1 cellular context compared by ENCODE assay signal in genomic region chr3:44729384-44729910, GRCh38.
TF ChIP-seq lines count a peak whose summit lies in the region.

ZNF501 (plus strand) TSS chr3:44729635; CDS start chr3:44734422, 4,787 bp downstream.

TF ChIP-seq in HepG2, 621 proteins besides CTCF, POLR2A, EP300 and RAD21 (continued from another document and continues in another):
- TF ChIP-seq, protein P1, sequence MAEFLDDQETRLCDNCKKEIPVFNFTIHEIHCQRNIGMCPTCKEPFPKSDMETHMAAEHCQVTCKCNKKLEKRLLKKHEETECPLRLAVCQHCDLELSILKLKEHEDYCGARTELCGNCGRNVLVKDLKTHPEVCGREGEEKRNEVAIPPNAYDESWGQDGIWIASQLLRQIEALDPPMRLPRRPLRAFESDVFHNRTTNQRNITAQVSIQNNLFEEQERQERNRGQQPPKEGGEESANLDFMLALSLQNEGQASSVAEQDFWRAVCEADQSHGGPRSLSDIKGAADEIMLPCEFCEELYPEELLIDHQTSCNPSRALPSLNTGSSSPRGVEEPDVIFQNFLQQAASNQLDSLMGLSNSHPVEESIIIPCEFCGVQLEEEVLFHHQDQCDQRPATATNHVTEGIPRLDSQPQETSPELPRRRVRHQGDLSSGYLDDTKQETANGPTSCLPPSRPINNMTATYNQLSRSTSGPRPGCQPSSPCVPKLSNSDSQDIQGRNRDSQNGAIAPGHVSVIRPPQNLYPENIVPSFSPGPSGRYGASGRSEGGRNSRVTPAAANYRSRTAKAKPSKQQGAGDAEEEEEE (CRISPR knock-in tag; IDR thresholded peaks at IDR 0.05; ENCODE audit: borderline replicate concordance) = no peak
- TF ChIP-seq PITX1 (CRISPR knock-in tag; IDR thresholded peaks at IDR 0.05) = peak; percentile 90
- TF ChIP-seq TAF1 (CRISPR knock-in tag; IDR thresholded peaks at IDR 0.05) = peak; percentile 85
- TF ChIP-seq SOX13 (IDR thresholded peaks at IDR 0.05) = 0 out of 2 replicates have a peak, but pooled peaks have one; percentile 21
- 0 out of 4 replicates have a peak, but pooled peaks of 1 of the 2 experiments have one; percentile 41 for TF ChIP-seq SOX13 (CRISPR knock-in tag; conservative IDR thresholded peaks at IDR 0.05 in 1 of 2, IDR thresholded peaks at IDR 0.05 in 1 of 2)
- peak; percentile 45; the same call in 1 of the 2 replicates for TF ChIP-seq ZNF607 (CRISPR knock-in tag; IDR thresholded peaks at IDR 0.05; ENCODE audit: borderline replicate concordance)
- peak; percentile 84; the same call in 1 of the 2 replicates for TF ChIP-seq YEATS4 (CRISPR knock-in tag; IDR thresholded peaks at IDR 0.05; ENCODE audit: borderline replicate concordance)
- TF ChIP-seq HES4 (CRISPR knock-in tag; IDR thresholded peaks at IDR 0.05; ENCODE audit: borderline replicate concordance) = peak; percentile 64; the same call in 1 of the 2 replicates
- TF ChIP-seq, protein P2, sequence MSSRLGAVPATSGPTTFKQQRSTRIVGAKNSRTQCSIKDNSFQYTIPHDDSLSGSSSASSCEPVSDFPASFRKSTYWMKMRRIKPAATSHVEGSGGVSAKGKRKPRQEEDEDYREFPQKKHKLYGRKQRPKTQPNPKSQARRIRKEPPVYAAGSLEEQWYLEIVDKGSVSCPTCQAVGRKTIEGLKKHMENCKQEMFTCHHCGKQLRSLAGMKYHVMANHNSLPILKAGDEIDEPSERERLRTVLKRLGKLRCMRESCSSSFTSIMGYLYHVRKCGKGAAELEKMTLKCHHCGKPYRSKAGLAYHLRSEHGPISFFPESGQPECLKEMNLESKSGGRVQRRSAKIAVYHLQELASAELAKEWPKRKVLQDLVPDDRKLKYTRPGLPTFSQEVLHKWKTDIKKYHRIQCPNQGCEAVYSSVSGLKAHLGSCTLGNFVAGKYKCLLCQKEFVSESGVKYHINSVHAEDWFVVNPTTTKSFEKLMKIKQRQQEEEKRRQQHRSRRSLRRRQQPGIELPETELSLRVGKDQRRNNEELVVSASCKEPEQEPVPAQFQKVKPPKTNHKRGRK (CRISPR knock-in tag; IDR thresholded peaks at IDR 0.05) = no peak
- TF ChIP-seq ZNF142 (CRISPR knock-in tag; IDR thresholded peaks at IDR 0.05) = no peak; the same call in 1 of the 2 replicates
- no peak for TF ChIP-seq ZNF460 (CRISPR knock-in tag; IDR thresholded peaks at IDR 0.05; ENCODE audit: borderline replicate concordance)
- TF ChIP-seq JDP2 (CRISPR knock-in tag; IDR thresholded peaks at IDR 0.05; ENCODE audit: borderline replicate concordance) = no peak
- peak; percentile 80 for TF ChIP-seq CEBPG (CRISPR knock-in tag; IDR thresholded peaks at IDR 0.05)
- TF ChIP-seq ZNF674 (CRISPR knock-in tag; IDR thresholded peaks at IDR 0.05; ENCODE audit: low read depth) = no peak
- TF ChIP-seq, protein P3, sequence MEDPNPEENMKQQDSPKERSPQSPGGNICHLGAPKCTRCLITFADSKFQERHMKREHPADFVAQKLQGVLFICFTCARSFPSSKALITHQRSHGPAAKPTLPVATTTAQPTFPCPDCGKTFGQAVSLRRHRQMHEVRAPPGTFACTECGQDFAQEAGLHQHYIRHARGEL (CRISPR knock-in tag; IDR thresholded peaks at IDR 0.05) = no peak
- TF ChIP-seq POLR2AphosphoS2 (IDR thresholded peaks at IDR 0.05; ENCODE audit: low read depth, low read length) = no peak
- TF ChIP-seq ZNF383 (CRISPR knock-in tag; IDR thresholded peaks at IDR 0.05; ENCODE audit: borderline replicate concordance) = no peak
- TF ChIP-seq PAX8 (CRISPR knock-in tag; IDR thresholded peaks at IDR 0.05; ENCODE audit: borderline replicate concordance) = no peak
- peak; percentile 95; the same call in 1 of the 2 replicates for TF ChIP-seq IRF2 (CRISPR knock-in tag; IDR thresholded peaks at IDR 0.05)
- TF ChIP-seq, protein P4, sequence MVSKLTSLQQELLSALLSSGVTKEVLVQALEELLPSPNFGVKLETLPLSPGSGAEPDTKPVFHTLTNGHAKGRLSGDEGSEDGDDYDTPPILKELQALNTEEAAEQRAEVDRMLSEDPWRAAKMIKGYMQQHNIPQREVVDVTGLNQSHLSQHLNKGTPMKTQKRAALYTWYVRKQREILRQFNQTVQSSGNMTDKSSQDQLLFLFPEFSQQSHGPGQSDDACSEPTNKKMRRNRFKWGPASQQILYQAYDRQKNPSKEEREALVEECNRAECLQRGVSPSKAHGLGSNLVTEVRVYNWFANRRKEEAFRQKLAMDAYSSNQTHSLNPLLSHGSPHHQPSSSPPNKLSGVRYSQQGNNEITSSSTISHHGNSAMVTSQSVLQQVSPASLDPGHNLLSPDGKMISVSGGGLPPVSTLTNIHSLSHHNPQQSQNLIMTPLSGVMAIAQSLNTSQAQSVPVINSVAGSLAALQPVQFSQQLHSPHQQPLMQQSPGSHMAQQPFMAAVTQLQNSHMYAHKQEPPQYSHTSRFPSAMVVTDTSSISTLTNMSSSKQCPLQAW (CRISPR knock-in tag; IDR thresholded peaks at IDR 0.05) = 0 out of 2 replicates have a peak, but pooled peaks have one; percentile 71
- no peak for TF ChIP-seq GPBP1L1 (CRISPR knock-in tag; IDR thresholded peaks at IDR 0.05)
- TF ChIP-seq SOX5 (CRISPR knock-in tag; IDR thresholded peaks at IDR 0.05; ENCODE audit: borderline replicate concordance) = peak; percentile 58; the same call in 1 of the 2 replicates
- 0 out of 2 replicates have a peak, but pooled peaks have one; percentile 87 for TF ChIP-seq TOPORS (CRISPR knock-in tag; IDR thresholded peaks at IDR 0.05)
- TF ChIP-seq FOXK1 (CRISPR knock-in tag; IDR thresholded peaks at IDR 0.05; ENCODE audit: borderline replicate concordance, low read depth) = peak; percentile 86; the same call in 1 of the 2 replicates
- TF ChIP-seq HOXA7 (CRISPR knock-in tag; IDR thresholded peaks at IDR 0.05) = no peak
- 0 out of 2 replicates have a peak, but pooled peaks have one; percentile 51 for TF ChIP-seq ZNF34 (CRISPR knock-in tag; IDR thresholded peaks at IDR 0.05; ENCODE audit: borderline replicate concordance)
- TF ChIP-seq, protein P5, sequence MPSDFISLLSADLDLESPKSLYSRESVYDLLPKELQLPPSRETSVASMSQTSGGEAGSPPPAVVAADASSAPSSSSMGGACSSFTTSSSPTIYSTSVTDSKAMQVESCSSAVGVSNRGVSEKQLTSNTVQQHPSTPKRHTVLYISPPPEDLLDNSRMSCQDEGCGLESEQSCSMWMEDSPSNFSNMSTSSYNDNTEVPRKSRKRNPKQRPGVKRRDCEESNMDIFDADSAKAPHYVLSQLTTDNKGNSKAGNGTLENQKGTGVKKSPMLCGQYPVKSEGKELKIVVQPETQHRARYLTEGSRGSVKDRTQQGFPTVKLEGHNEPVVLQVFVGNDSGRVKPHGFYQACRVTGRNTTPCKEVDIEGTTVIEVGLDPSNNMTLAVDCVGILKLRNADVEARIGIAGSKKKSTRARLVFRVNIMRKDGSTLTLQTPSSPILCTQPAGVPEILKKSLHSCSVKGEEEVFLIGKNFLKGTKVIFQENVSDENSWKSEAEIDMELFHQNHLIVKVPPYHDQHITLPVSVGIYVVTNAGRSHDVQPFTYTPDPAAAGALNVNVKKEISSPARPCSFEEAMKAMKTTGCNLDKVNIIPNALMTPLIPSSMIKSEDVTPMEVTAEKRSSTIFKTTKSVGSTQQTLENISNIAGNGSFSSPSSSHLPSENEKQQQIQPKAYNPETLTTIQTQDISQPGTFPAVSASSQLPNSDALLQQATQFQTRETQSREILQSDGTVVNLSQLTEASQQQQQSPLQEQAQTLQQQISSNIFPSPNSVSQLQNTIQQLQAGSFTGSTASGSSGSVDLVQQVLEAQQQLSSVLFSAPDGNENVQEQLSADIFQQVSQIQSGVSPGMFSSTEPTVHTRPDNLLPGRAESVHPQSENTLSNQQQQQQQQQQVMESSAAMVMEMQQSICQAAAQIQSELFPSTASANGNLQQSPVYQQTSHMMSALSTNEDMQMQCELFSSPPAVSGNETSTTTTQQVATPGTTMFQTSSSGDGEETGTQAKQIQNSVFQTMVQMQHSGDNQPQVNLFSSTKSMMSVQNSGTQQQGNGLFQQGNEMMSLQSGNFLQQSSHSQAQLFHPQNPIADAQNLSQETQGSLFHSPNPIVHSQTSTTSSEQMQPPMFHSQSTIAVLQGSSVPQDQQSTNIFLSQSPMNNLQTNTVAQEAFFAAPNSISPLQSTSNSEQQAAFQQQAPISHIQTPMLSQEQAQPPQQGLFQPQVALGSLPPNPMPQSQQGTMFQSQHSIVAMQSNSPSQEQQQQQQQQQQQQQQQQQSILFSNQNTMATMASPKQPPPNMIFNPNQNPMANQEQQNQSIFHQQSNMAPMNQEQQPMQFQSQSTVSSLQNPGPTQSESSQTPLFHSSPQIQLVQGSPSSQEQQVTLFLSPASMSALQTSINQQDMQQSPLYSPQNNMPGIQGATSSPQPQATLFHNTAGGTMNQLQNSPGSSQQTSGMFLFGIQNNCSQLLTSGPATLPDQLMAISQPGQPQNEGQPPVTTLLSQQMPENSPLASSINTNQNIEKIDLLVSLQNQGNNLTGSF (CRISPR knock-in tag; IDR thresholded peaks at IDR 0.05) = peak; percentile 93
- TF ChIP-seq ZNF878 (CRISPR knock-in tag; IDR thresholded peaks at IDR 0.05) = peak; percentile 54
- peak; percentile 94 for TF ChIP-seq AHR (CRISPR knock-in tag; IDR thresholded peaks at IDR 0.05)
- TF ChIP-seq ZKSCAN1 (IDR thresholded peaks at IDR 0.05; ENCODE audit: low read length) = no peak
- TF ChIP-seq KLF13 (CRISPR knock-in tag; IDR thresholded peaks at IDR 0.05) = peak; percentile 50; the same call in 1 of the 2 replicates
- TF ChIP-seq ZNF430 (CRISPR knock-in tag; IDR thresholded peaks at IDR 0.05) = peak; percentile 72; the same call in 1 of the 2 replicates
- no peak for TF ChIP-seq PREB (CRISPR knock-in tag; IDR thresholded peaks at IDR 0.05)
- peak; percentile 98 for TF ChIP-seq HOXA3 (CRISPR knock-in tag; IDR thresholded peaks at IDR 0.05)
- no peak for TF ChIP-seq MAFG (CRISPR knock-in tag; IDR thresholded peaks at IDR 0.05)
- peak; percentile 82; the same call in 1 of the 2 replicates for TF ChIP-seq ZNF232 (CRISPR knock-in tag; IDR thresholded peaks at IDR 0.05; ENCODE audit: borderline replicate concordance)
- TF ChIP-seq ZBTB42 (CRISPR knock-in tag; IDR thresholded peaks at IDR 0.05) = no peak
- peak; percentile 62 for TF ChIP-seq RNF2 (conservative IDR thresholded peaks at IDR 0.05; ENCODE audit: low read depth)
- peak; percentile 45; the same call in 1 of the 2 replicates for TF ChIP-seq RFX5 (IDR thresholded peaks at IDR 0.05; ENCODE audit: low read depth, low read length)
- no peak for TF ChIP-seq ATF3 (CRISPR knock-in tag; IDR thresholded peaks at IDR 0.05)
- peak; percentile 73 for TF ChIP-seq ZNF776 (CRISPR knock-in tag; IDR thresholded peaks at IDR 0.05)
